28 cellular contexts compared by ENCODE assay signal in the genomic region with DNA sequence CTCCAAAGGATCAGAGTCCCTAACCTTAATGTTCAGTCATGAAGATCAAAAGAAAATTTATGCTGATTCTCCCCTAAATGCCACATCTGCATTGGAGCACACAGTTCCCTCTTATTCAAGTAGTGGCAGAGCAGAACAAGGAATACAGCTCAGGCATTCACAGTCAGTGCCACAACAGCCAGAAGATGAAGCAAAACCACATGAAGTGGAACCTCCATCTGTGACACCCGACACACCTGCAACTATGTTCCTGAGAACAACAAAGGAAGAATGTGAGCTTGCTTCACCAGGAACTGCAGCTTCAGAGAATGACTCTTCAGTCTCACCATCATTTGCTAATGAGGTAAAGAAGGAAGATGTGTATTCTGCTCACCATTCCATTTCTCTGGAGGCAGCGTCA.
"Had no signal": no experiment of that assay in that cellular context is flagged by ENCODE, and none has a peak within 500 bp of the region (broad histone marks: within the 10 kb centered on the region; RNA-seq: fewer than 3 reads in every experiment).

No MANE protein-coding gene starts in this region.

- H3K4me1 Mint-ChIP-seq: activated T-helper 17 cell treated with anti-CD3 and anti-CD28 coated beads, Interleukin-2, amount 50 U/mL, for 72 hours; central memory CD8-positive, alpha-beta T cell; endodermal cell; nephron progenitor cell; stimulated activated naive B cell treated with anti-CD40 and anti-IgM and Interleukin-4, amounts not matched to agents 10 μg/mL and 1 μg/mL and 100 μg/mL, for 72 hours had no signal

- H3K4me3 Mint-ChIP-seq: activated CD4-positive, alpha-beta memory T cell treated with anti-CD3 and anti-CD28 coated beads for 36 hours; activated T-cell treated with anti-CD3 and anti-CD28 coated beads, Interleukin-2, amount 50 U/mL, for 4 hours; activated T-helper 17 cell treated with anti-CD3 and anti-CD28 coated beads, Interleukin-2, amount 50 U/mL, for 72 hours; central memory CD8-positive, alpha-beta T cell; dendritic cell treated with granulocyte-macrophage colony-stimulating factor and Interleukin-4, amounts not matched to agents 40 ng/mL and 50 ng/mL, for 4 days; endodermal cell; nephron progenitor cell; stimulated activated naive B cell treated with anti-CD40 and anti-IgM and Interleukin-4, amounts not matched to agents 10 μg/mL and 1 μg/mL and 100 μg/mL, for 72 hours had no signal

- H3K36me3 Mint-ChIP-seq: activated CD4-positive, alpha-beta memory T cell treated with anti-CD3 and anti-CD28 coated beads for 36 hours; stimulated activated naive B cell treated with anti-CD40 and anti-IgM and Interleukin-4, amounts not matched to agents 10 μg/mL and 1 μg/mL and 100 μg/mL, for 72 hours had no signal

- H3K27ac ChIP-seq: neutrophil, ovary, stomach, tibial artery, upper lobe of right lung, WERI-Rb-1 had no signal

- H3K9me3 ChIP-seq: neutrophil, upper lobe of right lung had no signal

- H3K4me2 ChIP-seq: smooth muscle cell had no signal

- H3K9me3 Mint-ChIP-seq: activated CD4-positive, alpha-beta memory T cell treated with anti-CD3 and anti-CD28 coated beads for 36 hours; activated T-cell treated with anti-CD3 and anti-CD28 coated beads, Interleukin-2, amount 50 U/mL, for 4 hours; activated T-helper 17 cell treated with anti-CD3 and anti-CD28 coated beads, Interleukin-2, amount 50 U/mL, for 72 hours; central memory CD8-positive, alpha-beta T cell; dendritic cell treated with granulocyte-macrophage colony-stimulating factor and Interleukin-4, amounts not matched to agents 40 ng/mL and 50 ng/mL, for 4 days; endodermal cell had no signal

- H3K36me3 ChIP-seq: neutrophil, ovary, tibial artery, upper lobe of right lung, WERI-Rb-1 had no signal

- DNase-seq: activated CD4-positive, alpha-beta memory T cell treated with anti-CD3 and anti-CD28 coated beads for 36 hours; activated CD4-positive, alpha-beta T cell treated with anti-CD3 and anti-CD28 coated beads for 48 hours; activated gamma-delta T cell treated with Interleukin-2 at 50 U/mL for 16 hours; activated T-cell treated with anti-CD3 and anti-CD28 coated beads, Interleukin-2, amount 50 U/mL, for 4 hours; amniotic stem cell; endodermal cell; foreskin fibroblast; mammary epithelial cell; nephron progenitor cell; ovary; retina; stimulated activated CD4-positive, alpha-beta T cell treated with anti-CD3 and anti-CD28 coated beads, Interleukin-1b, Interleukin-23, amount 100 ng/mL, for 48 hours; stimulated activated CD4-positive, alpha-beta T cell treated with anti-CD3 and anti-CD28 coated beads, Interleukin-4, amount 100 ng/mL, for 4 hours; stimulated activated CD8-positive, alpha-beta memory T cell treated with anti-CD3 and anti-CD28 coated beads, Interleukin-4, amount 100 ng/mL, for 48 hours; stimulated activated naive B cell treated with anti-CD40 and anti-IgM and Interleukin-4, amounts not matched to agents 10 μg/mL and 1 μg/mL and 100 μg/mL, for 72 hours; stomach; T1000; tibial artery; upper lobe of right lung; WERI-Rb-1 had no signal

- H3K4me3 ChIP-seq: ovary, smooth muscle cell, stomach, tibial artery, upper lobe of right lung had no signal

- H3K27ac Mint-ChIP-seq: activated CD4-positive, alpha-beta memory T cell treated with anti-CD3 and anti-CD28 coated beads for 36 hours; activated T-helper 17 cell treated with anti-CD3 and anti-CD28 coated beads, Interleukin-2, amount 50 U/mL, for 72 hours; dendritic cell treated with granulocyte-macrophage colony-stimulating factor and Interleukin-4, amounts not matched to agents 40 ng/mL and 50 ng/mL, for 4 days; endodermal cell; nephron progenitor cell; progenitor cell of endocrine pancreas; stimulated activated naive B cell treated with anti-CD40 and anti-IgM and Interleukin-4, amounts not matched to agents 10 μg/mL and 1 μg/mL and 100 μg/mL, for 72 hours had no signal

- ATAC-seq: activated CD4-positive, CD25-positive, alpha-beta regulatory T cell treated with anti-CD3 and anti-CD28 coated beads, Interleukin-2, amount 50 U/mL, for 24 hours; activated T-cell treated with anti-CD3 and anti-CD28 coated beads, Interleukin-2, amount 50 U/mL, for 4 hours; activated T-helper 17 cell treated with anti-CD3 and anti-CD28 coated beads, Interleukin-2, amount 50 U/mL, for 72 hours; esophagus mucosa; stimulated activated naive B cell treated with anti-CD40 and anti-IgM and Interleukin-4, amounts not matched to agents 10 μg/mL and 1 μg/mL and 100 μg/mL, for 72 hours; upper lobe of right lung had no signal

- H3K27me3 ChIP-seq: ovary, stomach, tibial artery, upper lobe of right lung had no signal

- H3K4me1 ChIP-seq: stomach, tibial artery, upper lobe of right lung had no signal
